In genomic region chr12:47747115-47747514, GRCh38 we compare ENCODE assay signal across 28 cellular contexts. TPM values are rescaled to one million over a fixed set of nuclear protein-coding genes. Genes with fewer than 3 reads are reported as not detected.
A peak's percentile ranks its signal among the peaks of the same experiment; 100 is the strongest.
DNase-seq lines count a peak whose midpoint lies in the region; ATAC-seq, FAIRE-seq and TF ChIP-seq lines count a peak whose summit lies in the region.
"Had no signal": no experiment of that assay in that cellular context is flagged by ENCODE, and none has a peak within 500 bp of the region (broad histone marks: within the 10 kb centered on the region; RNA-seq: fewer than 3 reads in every experiment).

No MANE protein-coding gene starts in this region.

- no peak overlapping the region for H2AFZ ChIP-seq in OCI-LY3 (ENCODE audit: low read depth, low read length)

- peak; percentile 81 for FAIRE-seq in GM12891 (lab: Jason Lieb, UNC)
- FAIRE-seq: bronchial epithelial cell, islet of Langerhans had no signal

- TF ChIP-seq CTCF in OCI-LY3 (IDR thresholded peaks at IDR 0.05; ENCODE audit: low read depth, low read length) (no peak), esophagus squamous epithelium (IDR thresholded peaks at IDR 0.05) (no peak)

- no peak for TF ChIP-seq POLR2A in GM12891 (IDR thresholded peaks at IDR 0.05; ENCODE audit: low read depth, low read length)
- no peak for TF ChIP-seq POLR2A in esophagus squamous epithelium (IDR thresholded peaks at IDR 0.05)

- intact Hi-C loops in posterior vena cava (cut with DNase I), result no loop called here
- intact Hi-C loops in esophagus squamous epithelium (cut with DNase I), result loop anchor here (10.0 kb wide), 1 partner anchor 88 kb away; no protein-coding TSS in a partner anchor

- no peaks in the 10 kb centered on the region for H3K79me2 ChIP-seq in OCI-LY3 (ENCODE audit: low read length)

- peaks cover 31% of the 10 kb centered on the region for H3K27me3 ChIP-seq in OCI-LY3 (ENCODE audit: low read depth, low read length)
- H3K27me3 ChIP-seq in esophagus squamous epithelium, result no peaks in the 10 kb centered on the region
- H3K27me3 ChIP-seq: gastroesophageal sphincter, sigmoid colon, stomach, tibial artery had no signal

- H3K4me1 ChIP-seq in OCI-LY3 (ENCODE audit: low read length), result peaks cover 28% of the 10 kb centered on the region
- H3K4me1 ChIP-seq in esophagus squamous epithelium, result peaks cover 10 to 38% (median 16%) of the 10 kb centered on the region in 3 donors
- H3K4me1 ChIP-seq: HAP-1, sigmoid colon had no signal

- H3K4me3 ChIP-seq in OCI-LY3 (ENCODE audit: low read length) (peak overlapping the region; percentile 11; the same call in 1 of the 2 replicates), esophagus squamous epithelium (no peak overlapping the region)
- H3K4me3 ChIP-seq: gastroesophageal sphincter, HAP-1, sigmoid colon, stomach, tibial artery had no signal

- H3K36me3 Mint-ChIP-seq in naive B cell, result no peaks in the 10 kb centered on the region
- H3K36me3 Mint-ChIP-seq: activated naive CD4-positive, alpha-beta T cell treated with anti-CD3 and anti-CD28 coated beads, Interleukin-2, amount 10 ng/mL, durations not matched to agents 7 days and 5 days; CD4-positive, CD25-positive, alpha-beta regulatory T cell; IgD-negative memory B cell had no signal

- peak overlapping the region in 5 of 8 donors; percentile 21 to 82 (median 65) for H3K4me3 Mint-ChIP-seq in naive B cell
- H3K4me3 Mint-ChIP-seq: activated naive CD4-positive, alpha-beta T cell treated with anti-CD3 and anti-CD28 coated beads, Interleukin-2, amount 10 ng/mL, durations not matched to agents 7 days and 5 days; CD4-positive, CD25-positive, alpha-beta regulatory T cell; endodermal cell had no signal

- no peaks in the 10 kb centered on the region for H3K27me3 Mint-ChIP-seq in naive B cell
- H3K27me3 Mint-ChIP-seq: IgD-negative memory B cell had no signal

- DNase-seq in GM12891 (ENCODE audit: insufficient read length, low spot score), result no peak
- peak; percentile 64 for DNase-seq in naive B cell
- no peak for DNase-seq in NCI-H1105 treated with DMSO at 0.1 percent for 48 hours (lab: John Stamatoyannopoulos, UW)
- DNase-seq in NCI-H1092 treated with DMSO at 0.1 percent for 48 hours (lab: John Stamatoyannopoulos, UW), result no peak
- DNase-seq in posterior vena cava (ENCODE audit: low spot score), result no peak
- no peak for DNase-seq in esophagus squamous epithelium (lab: John Stamatoyannopoulos, UW)
- DNase-seq: activated CD4-positive, alpha-beta T cell treated with anti-CD3 and anti-CD28 coated beads, Interleukin-2, amount 50 U/mL, for 1 hour; activated naive CD4-positive, alpha-beta T cell treated with anti-CD3 and anti-CD28 coated beads, Interleukin-2, amount 10 ng/mL, durations not matched to agents 7 days and 5 days; CD4-positive, CD25-positive, alpha-beta regulatory T cell; cortex of kidney; EL; endodermal cell; NCI-H526 treated with DMSO at 0.1 percent for 48 hours; sigmoid colon; stimulated activated CD4-positive, alpha-beta T cell treated with anti-CD3 and anti-CD28 coated beads, Interleukin-15, amount 100 ng/mL, for 24 hours; stomach; T1000; tibial artery had no signal

- H3K36me3 ChIP-seq in OCI-LY3 (replicated peaks; ENCODE audit: low read depth, low read length) (no peaks in the 10 kb centered on the region), esophagus squamous epithelium (peaks cover 5 to 59% (median 6%) of the 10 kb centered on the region in 3 donors)
- H3K36me3 ChIP-seq: HAP-1, sigmoid colon had no signal

- H3K27ac Mint-ChIP-seq in naive B cell, result peak overlapping the region in 2 of 6 donors; percentile 3 to 88
- H3K27ac Mint-ChIP-seq: activated naive CD4-positive, alpha-beta T cell treated with anti-CD3 and anti-CD28 coated beads, Interleukin-2, amount 10 ng/mL, durations not matched to agents 7 days and 5 days; CD4-positive, CD25-positive, alpha-beta regulatory T cell; endodermal cell had no signal

- H3K4me1 Mint-ChIP-seq in naive B cell, result peaks cover 40 to 68% (median 50%) of the 10 kb centered on the region in 3 donors
- H3K4me1 Mint-ChIP-seq: activated naive CD4-positive, alpha-beta T cell treated with anti-CD3 and anti-CD28 coated beads, Interleukin-2, amount 10 ng/mL, durations not matched to agents 7 days and 5 days had no signal

- ATAC-seq in GM21825 (IDR thresholded peaks at IDR 0.05; ENCODE audit: unreplicated experiment), result peak; percentile 41
- peak; percentile 95 to 97 for ATAC-seq in naive B cell (ENCODE audit: low read depth in 2 of 2)
- ATAC-seq: gastroesophageal sphincter had no signal

- no peaks in the 10 kb centered on the region for H4K20me1 ChIP-seq in OCI-LY3 (ENCODE audit: insufficient read depth, low read length)

- H3K27ac ChIP-seq in OCI-LY3 (ENCODE audit: low read length), result no peak overlapping the region
- peak overlapping the region in 1 of 4 donors; percentile 3 for H3K27ac ChIP-seq in esophagus squamous epithelium
- H3K27ac ChIP-seq: gastroesophageal sphincter, sigmoid colon, stomach, tibial artery had no signal

- peak overlapping the region; percentile 62 for H3K4me2 ChIP-seq in OCI-LY3 (ENCODE audit: low read length)

- 75 to 79% methylated on average over 4 of the region's 4 CpGs for WGBS in esophagus squamous epithelium, 2 donors

- H3K9ac ChIP-seq in OCI-LY3 (ENCODE audit: low read length), result no peak overlapping the region

- no peaks in the 10 kb centered on the region for H3K9me3 Mint-ChIP-seq in naive B cell
- H3K9me3 Mint-ChIP-seq: activated naive CD4-positive, alpha-beta T cell treated with anti-CD3 and anti-CD28 coated beads, Interleukin-2, amount 10 ng/mL, durations not matched to agents 7 days and 5 days; CD4-positive, CD25-positive, alpha-beta regulatory T cell; endodermal cell had no signal

- H3K9me3 ChIP-seq in OCI-LY3 (ENCODE audit: insufficient read depth, low read length) (no peaks in the 10 kb centered on the region), esophagus squamous epithelium (no peaks in the 10 kb centered on the region)
- H3K9me3 ChIP-seq: gastroesophageal sphincter, HAP-1, sigmoid colon, stomach, tibial artery had no signal

TF ChIP-seq in GM12891, 5 proteins besides CTCF, POLR2A, EP300 and RAD21:
- TF ChIP-seq POU2F2 (IDR thresholded peaks at IDR 0.05; ENCODE audit: low read depth, low read length), result no peak
- TF ChIP-seq SPI1 (IDR thresholded peaks at IDR 0.05; ENCODE audit: low read depth, low read length), result peak; percentile 77
- TF ChIP-seq POLR2AphosphoS5 (IDR thresholded peaks at IDR 0.05; ENCODE audit: low read depth, low read length), result no peak

RNA-seq across cellular contexts. Expression of gene RAPGEF3, which starts 11.6 kb away (rescaled TPM):
- polyA plus RNA-seq in GM12891 (2012; ENCODE audit: low read depth, missing spikeins), result 0.47 TPM
- 1 to 10 TPM in 2 of 6 donors, under 1 TPM in 3, not detected in 1; 0.39 to 2.6 (median 0.52) TPM for polyA plus RNA-seq in naive B cell (ENCODE audit: low read depth in 6 of 6)
- total RNA-seq in posterior vena cava (10 to 100 TPM; 18.3 to 33.5 TPM), esophagus squamous epithelium (10 to 100 TPM; 12.9 to 39.3 (median 22.5) TPM)

RNA-seq across cellular contexts. Expression of gene ENDOU, which starts 21.8 kb away (rescaled TPM):
- 0.12 TPM for polyA plus RNA-seq in GM12891 (2012; ENCODE audit: low read depth, missing spikeins)
- polyA plus RNA-seq in naive B cell (ENCODE audit: low read depth in 6 of 6), result under 1 TPM in 1 of 6 donors, not detected in 5; 0.21 TPM
- total RNA-seq in posterior vena cava, result 1 to 10 TPM in 1 of 2 donors, under 1 TPM in 1; 0.38 to 1.7 TPM
- 100 to 1,000 TPM in 1 of 4 donors, 10 to 100 TPM in 3; 39.8 to 112 (median 46.3) TPM for total RNA-seq in esophagus squamous epithelium
- total RNA-seq: bronchial epithelial cell; CD4-positive, CD25-positive, alpha-beta regulatory T cell; endodermal cell; M059J; mononuclear cell had no signal
- polyA plus RNA-seq: IgD-negative memory B cell, neural cell had no signal

RNA-seq across cellular contexts. Expression of gene SLC48A1, which starts 25.9 kb away (rescaled TPM):
- 1.0 TPM for polyA plus RNA-seq in GM12891 (2012; ENCODE audit: low read depth, missing spikeins)
- 10 to 100 TPM; 12.2 to 18.3 (median 13.9) TPM for polyA plus RNA-seq in naive B cell (ENCODE audit: low read depth in 6 of 6)
- total RNA-seq in posterior vena cava, result 10 to 100 TPM; 28.5 to 33.8 TPM
- 10 to 100 TPM; 18.9 to 35.4 (median 25.4) TPM for total RNA-seq in esophagus squamous epithelium

RNA-seq across cellular contexts. Expression of gene RPAP3, which starts 41.3 kb away (rescaled TPM):
- polyA plus RNA-seq in GM12891 (2012; ENCODE audit: low read depth, missing spikeins), result 16.6 TPM
- polyA plus RNA-seq in naive B cell (ENCODE audit: low read depth in 6 of 6), result 10 to 100 TPM; 47.8 to 69.5 (median 56.0) TPM
- total RNA-seq in posterior vena cava, result 10 to 100 TPM; 23.2 to 24.0 TPM
- total RNA-seq in esophagus squamous epithelium, result 10 to 100 TPM in 3 of 4 donors, 1 to 10 TPM in 1; 7.7 to 20.3 (median 17.7) TPM

Comparison
In these comparisons a context has a peak if more than half of its experiments do, and no peak if none do; other contexts are left out.
1. RNA of gene ENDOU, which starts 21.8 kb away (total RNA-seq): 39.8 to 112 TPM in esophagus squamous epithelium; 0.38 to 1.7 TPM in posterior vena cava; every median in the first group is over 10 times any median in the second.